Comparison of ENCODE assay signal across 25 cellular contexts in genomic region chr7:4383584-4383983, GRCh38.
"Had no signal": no experiment of that assay in that cellular context is flagged by ENCODE, and none has a peak within 500 bp of the region (broad histone marks: within the 10 kb centered on the region; RNA-seq: fewer than 3 reads in every experiment).

No MANE protein-coding gene starts in this region.

- H3K36me3 Mint-ChIP-seq: mesothelial cell of epicardium had no signal

- H3K9me3 Mint-ChIP-seq: effector memory CD8-positive, alpha-beta T cell had no signal

- DNase-seq: cerebellar nuclear complex; colonic mucosa; cortex of kidney; effector CD8-positive, alpha-beta T cell; effector memory CD8-positive, alpha-beta T cell; endodermal cell; erythroblast; foreskin keratinocyte; gastrocnemius medialis; glutamatergic neuron; heart right ventricle; hippocampal formation; kidney; kidney glomerular epithelial cell; left colon; left lung; left ventricle myocardium superior; lower lobe of right lung; mesenchymal stem cell; mucosa of descending colon had no signal

- H3K27me3 Mint-ChIP-seq: dendritic cell treated with granulocyte-macrophage colony-stimulating factor and Interleukin-4, amounts not matched to agents 40 ng/mL and 50 ng/mL, for 4 days had no signal

- ATAC-seq: effector memory CD8-positive, alpha-beta T cell; esophagus mucosa; foreskin keratinocyte; gastrocnemius medialis; heart right ventricle; left colon; left lung; left ventricle myocardium superior; lower lobe of right lung; mucosa of descending colon had no signal

- H3K4me3 Mint-ChIP-seq: dendritic cell treated with granulocyte-macrophage colony-stimulating factor and Interleukin-4, amounts not matched to agents 40 ng/mL and 50 ng/mL, for 4 days; effector memory CD8-positive, alpha-beta T cell; endodermal cell; mesothelial cell of epicardium had no signal

- FAIRE-seq: endometrium, islet of Langerhans, kidney had no signal

- H3K27ac Mint-ChIP-seq: dendritic cell treated with granulocyte-macrophage colony-stimulating factor and Interleukin-4, amounts not matched to agents 40 ng/mL and 50 ng/mL, for 4 days; effector memory CD8-positive, alpha-beta T cell; endodermal cell; mesothelial cell of epicardium had no signal

- H3K4me1 Mint-ChIP-seq: endodermal cell, mesothelial cell of epicardium had no signal
